Comparison of ENCODE assay signal across 9 cellular contexts in genomic region chrX:139194571-139195280, GRCh38.
DNase-seq lines count a peak whose midpoint lies in the region; ATAC-seq, FAIRE-seq and TF ChIP-seq lines count a peak whose summit lies in the region.
"Had no signal": no experiment of that assay in that cellular context is flagged by ENCODE, and none has a peak within 500 bp of the region (broad histone marks: within the 10 kb centered on the region; RNA-seq: fewer than 3 reads in every experiment).

No MANE protein-coding gene starts in this region.

- no peaks in the 10 kb centered on the region for H3K4me1 Mint-ChIP-seq in activated T-helper 2 cell treated with anti-CD3 and anti-CD28 coated beads, Interferon-gamma antibody, Interleukin-2, Interleukin-4, amounts not matched to agents 10 μg/mL and 5 μg/mL and 100 μg/mL, durations not matched to agents 14 hours and 24 hours and 36 hours (ENCODE audit: low read depth)

- TF ChIP-seq CTCF in kidney (IDR thresholded peaks at IDR 0.05; ENCODE audit: borderline replicate concordance, extremely low read depth, insufficient read depth) = no peak
- TF ChIP-seq CTCF in GM20000 (IDR thresholded peaks at IDR 0.05; ENCODE audit: extremely low read depth, missing control alignments) = no peak

- no peak overlapping the region for H3K27ac Mint-ChIP-seq in activated T-helper 2 cell treated with anti-CD3 and anti-CD28 coated beads, Interferon-gamma antibody, Interleukin-2, Interleukin-4, amounts not matched to agents 10 μg/mL and 5 μg/mL and 100 μg/mL, durations not matched to agents 14 hours and 24 hours and 36 hours

- no peak for DNase-seq in adipocyte (ENCODE audit: low read depth)
- peak; percentile 83 for DNase-seq in kidney
- DNase-seq in stimulated activated naive CD8-positive, alpha-beta T cell treated with anti-CD3 and anti-CD28 coated beads, Interleukin-15, Interleukin-2, amounts not matched to agents 100 U/mL and 50 U/mL, for 24 hours = peak; percentile 3
- DNase-seq in GM20000 (ENCODE audit: low spot score) = no peak
- no peak for DNase-seq in OCI-M1 (lab: John Stamatoyannopoulos, UW)
- no peak for DNase-seq in activated T-helper 2 cell treated with anti-CD3 and anti-CD28 coated beads, Interferon-gamma antibody, Interleukin-2, Interleukin-4, amounts not matched to agents 10 μg/mL and 5 μg/mL and 100 μg/mL, durations not matched to agents 14 hours and 24 hours and 36 hours (ENCODE audit: low spot score)
- DNase-seq: activated effector memory CD4-positive, alpha-beta T cell treated with anti-CD3 and anti-CD28 coated beads, Interleukin-2, amount 50 U/mL, for 16 hours had no signal

- H3K9ac ChIP-seq in adipocyte (ENCODE audit: low read length) (peak overlapping the region; percentile 44), kidney (ENCODE audit: low read length in 2 of 2) (peak overlapping the region in 1 of 2 donors; percentile 34)

- ATAC-seq in HG02588 (IDR thresholded peaks at IDR 0.05; ENCODE audit: unreplicated experiment) (peak; percentile 72), GM21381 (IDR thresholded peaks at IDR 0.05; ENCODE audit: unreplicated experiment) (no peak)
- ATAC-seq in stimulated activated naive CD8-positive, alpha-beta T cell treated with anti-CD3 and anti-CD28 coated beads, Interleukin-15, Interleukin-2, amounts not matched to agents 100 U/mL and 50 U/mL, for 24 hours = no peak

- peaks cover 4% of the 10 kb centered on the region for H3K27me3 ChIP-seq in adipocyte (replicated peaks; ENCODE audit: control insufficient read depth, insufficient read depth, low read length)

- FAIRE-seq in kidney (lab: Jason Lieb, UNC) = no peak

- H3K27me3 Mint-ChIP-seq in activated T-helper 2 cell treated with anti-CD3 and anti-CD28 coated beads, Interferon-gamma antibody, Interleukin-2, Interleukin-4, amounts not matched to agents 10 μg/mL and 5 μg/mL and 100 μg/mL, durations not matched to agents 14 hours and 24 hours and 36 hours (ENCODE audit: low read depth) = peaks cover 26% of the 10 kb centered on the region

- intact Hi-C loops in kidney (cut with DNase I) = no loop called here
- intact Hi-C loops in activated T-helper 2 cell treated with anti-CD3 and anti-CD28 coated beads, Interferon-gamma antibody, Interleukin-2, Interleukin-4, amounts not matched to agents 10 μg/mL and 5 μg/mL and 100 μg/mL, durations not matched to agents 14 hours and 24 hours and 36 hours (cut with micrococcal nuclease) = no loop called here

- H3K36me3 Mint-ChIP-seq in activated T-helper 2 cell treated with anti-CD3 and anti-CD28 coated beads, Interferon-gamma antibody, Interleukin-2, Interleukin-4, amounts not matched to agents 10 μg/mL and 5 μg/mL and 100 μg/mL, durations not matched to agents 14 hours and 24 hours and 36 hours (ENCODE audit: low read depth) = no peaks in the 10 kb centered on the region

- H3K27ac ChIP-seq in kidney (ENCODE audit: low read depth in 2 of 2, low read length in 2 of 2) = peak overlapping the region; percentile 23 to 86

- H3K9me3 Mint-ChIP-seq in activated T-helper 2 cell treated with anti-CD3 and anti-CD28 coated beads, Interferon-gamma antibody, Interleukin-2, Interleukin-4, amounts not matched to agents 10 μg/mL and 5 μg/mL and 100 μg/mL, durations not matched to agents 14 hours and 24 hours and 36 hours = no peaks in the 10 kb centered on the region

- H3K4me3 ChIP-seq in adipocyte (ENCODE audit: low read length) (peak overlapping the region; percentile 75), kidney (ENCODE audit: low read length in 2 of 2) (peak overlapping the region; percentile 18 to 59)

- no peak overlapping the region for H3K4me3 Mint-ChIP-seq in activated T-helper 2 cell treated with anti-CD3 and anti-CD28 coated beads, Interferon-gamma antibody, Interleukin-2, Interleukin-4, amounts not matched to agents 10 μg/mL and 5 μg/mL and 100 μg/mL, durations not matched to agents 14 hours and 24 hours and 36 hours (ENCODE audit: low read depth)

- no peaks in the 10 kb centered on the region for H3K9me3 ChIP-seq in adipocyte (ENCODE audit: control insufficient read depth, low read length)
- H3K9me3 ChIP-seq in kidney (ENCODE audit: control insufficient read depth in 1 of 2, low read length in 2 of 2) = no peaks in the 10 kb centered on the region

- H3K36me3 ChIP-seq in adipocyte (ENCODE audit: control insufficient read depth, insufficient read depth, low read length, severe bottlenecking) = no peaks in the 10 kb centered on the region
- H3K36me3 ChIP-seq in kidney (ENCODE audit: control insufficient read depth in 1 of 2, insufficient read depth in 2 of 2, low read length in 2 of 2) = no peaks in the 10 kb centered on the region

- H3K4me1 ChIP-seq in adipocyte (ENCODE audit: control insufficient read depth, insufficient read depth, low read length) (no peaks in the 10 kb centered on the region), kidney (ENCODE audit: control insufficient read depth in 1 of 2, insufficient read depth in 1 of 2, low read depth in 1 of 2, low read length in 2 of 2) (no peaks in the 10 kb centered on the region)

Comparison
In these comparisons a context has a peak if more than half of its experiments do, and no peak if none do; other contexts are left out.
1. DNase-seq: peak in kidney (single experiment) and stimulated activated naive CD8-positive, alpha-beta T cell treated with anti-CD3 and anti-CD28 coated beads, Interleukin-15, Interleukin-2, amounts not matched to agents 100 U/mL and 50 U/mL, for 24 hours (single experiment); none in adipocyte (single experiment), GM20000 (single experiment), OCI-M1 (single experiment) and activated T-helper 2 cell treated with anti-CD3 and anti-CD28 coated beads, Interferon-gamma antibody, Interleukin-2, Interleukin-4, amounts not matched to agents 10 μg/mL and 5 μg/mL and 100 μg/mL, durations not matched to agents 14 hours and 24 hours and 36 hours (single experiment).